14 cellular contexts compared by ENCODE assay signal in the genomic region with DNA sequence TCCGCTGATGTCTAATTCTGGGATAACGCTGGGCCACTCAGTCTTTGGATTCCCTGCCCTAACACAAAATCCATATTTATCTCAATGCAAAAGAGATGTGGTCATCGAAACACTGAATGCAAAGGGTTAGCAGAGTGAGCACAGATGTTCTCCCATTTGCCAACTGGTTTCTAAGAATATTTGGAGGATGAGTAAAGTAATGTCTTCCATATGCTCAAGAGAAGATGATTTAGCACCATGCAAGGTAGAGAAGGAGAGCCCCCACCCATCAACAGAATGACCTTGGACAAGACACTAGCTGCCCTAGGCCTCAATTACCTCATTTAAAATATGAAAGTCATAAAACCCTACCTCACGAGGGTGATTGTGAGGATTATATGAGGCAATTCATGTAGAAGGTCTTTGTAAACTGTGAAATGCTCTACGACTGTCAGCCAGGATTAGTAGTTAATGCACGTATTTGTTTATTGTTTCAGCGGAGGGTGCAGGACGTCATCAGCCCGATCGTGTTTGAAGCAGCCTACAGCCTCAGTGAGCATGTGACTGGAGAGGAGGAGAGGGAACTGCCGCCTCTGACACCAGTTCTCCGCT.
DNase-seq lines count a peak whose midpoint lies in the region; ATAC-seq and TF ChIP-seq lines count a peak whose summit lies in the region.
"Had no signal": no experiment of that assay in that cellular context is flagged by ENCODE, and none has a peak within 500 bp of the region (broad histone marks: within the 10 kb centered on the region; RNA-seq: fewer than 3 reads in every experiment).

No MANE protein-coding gene starts in this region.

- DNase-seq in D341Med (ENCODE audit: low spot score) (peak; percentile 52), RPMI7951 (ENCODE audit: low read depth) (peak; percentile 69), foreskin melanocyte (peak; percentile 86), retinal pigment epithelial cell (ENCODE audit: low read depth) (peak; percentile 41), GM20000 (ENCODE audit: low spot score) (no peak), chondrocyte (ENCODE audit: low spot score) (no peak)
- DNase-seq: activated CD4-positive, alpha-beta T cell treated with anti-CD3 and anti-CD28 coated beads, Interleukin-2, amount 10 ng/mL, durations not matched to agents 7 days and 5 days; activated naive CD4-positive, alpha-beta T cell treated with anti-CD3 and anti-CD28 coated beads, Interleukin-2, amount 10 ng/mL, durations not matched to agents 7 days and 5 days; NCI-H774; stimulated activated CD4-positive, alpha-beta T cell treated with anti-CD3 and anti-CD28 coated beads, Interleukin-4, amount 100 ng/mL, for 24 hours had no signal

- no peak overlapping the region for H3K4me3 ChIP-seq in retinal pigment epithelial cell (ENCODE audit: low read length)
- H3K4me3 ChIP-seq: GM23338 had no signal

- TF ChIP-seq CTCF in retinal pigment epithelial cell (conservative IDR thresholded peaks at IDR 0.05; ENCODE audit: low read depth, low read length) (no peak), GM20000 (IDR thresholded peaks at IDR 0.05; ENCODE audit: extremely low read depth, missing control alignments) (no peak), chondrocyte (IDR thresholded peaks at IDR 0.05) (no peak)

- ATAC-seq in HG02938 (IDR thresholded peaks at IDR 0.05; ENCODE audit: unreplicated experiment), result no peak
- no peak for ATAC-seq in HG03108 (IDR thresholded peaks at IDR 0.05; ENCODE audit: unreplicated experiment)
- ATAC-seq: GM23338 had no signal

- H3K36me3 Mint-ChIP-seq in chondrocyte (ENCODE audit: low read depth), result peaks cover 2% of the 10 kb centered on the region
- H3K36me3 Mint-ChIP-seq: activated naive CD4-positive, alpha-beta T cell treated with anti-CD3 and anti-CD28 coated beads, Interleukin-2, amount 10 ng/mL, durations not matched to agents 7 days and 5 days had no signal

- no peak overlapping the region for H3K27ac Mint-ChIP-seq in chondrocyte (ENCODE audit: unreplicated experiment)
- H3K27ac Mint-ChIP-seq: activated CD4-positive, alpha-beta T cell treated with anti-CD3 and anti-CD28 coated beads, Interleukin-2, amount 10 ng/mL, durations not matched to agents 7 days and 5 days; activated naive CD4-positive, alpha-beta T cell treated with anti-CD3 and anti-CD28 coated beads, Interleukin-2, amount 10 ng/mL, durations not matched to agents 7 days and 5 days had no signal

- peaks cover 3% of the 10 kb centered on the region for H3K9me3 Mint-ChIP-seq in chondrocyte (ENCODE audit: low read depth)
- H3K9me3 Mint-ChIP-seq: activated CD4-positive, alpha-beta T cell treated with anti-CD3 and anti-CD28 coated beads, Interleukin-2, amount 10 ng/mL, durations not matched to agents 7 days and 5 days; activated naive CD4-positive, alpha-beta T cell treated with anti-CD3 and anti-CD28 coated beads, Interleukin-2, amount 10 ng/mL, durations not matched to agents 7 days and 5 days; GM23338 had no signal

- H3K4me1 Mint-ChIP-seq in chondrocyte (ENCODE audit: low read depth), result peaks cover 17% of the 10 kb centered on the region
- H3K4me1 Mint-ChIP-seq: activated CD4-positive, alpha-beta T cell treated with anti-CD3 and anti-CD28 coated beads, Interleukin-2, amount 10 ng/mL, durations not matched to agents 7 days and 5 days; activated naive CD4-positive, alpha-beta T cell treated with anti-CD3 and anti-CD28 coated beads, Interleukin-2, amount 10 ng/mL, durations not matched to agents 7 days and 5 days had no signal

- peaks cover 34% of the 10 kb centered on the region for H3K27me3 Mint-ChIP-seq in chondrocyte (ENCODE audit: low read depth)

- H3K4me3 Mint-ChIP-seq in chondrocyte (ENCODE audit: unreplicated experiment), result no peak overlapping the region
- H3K4me3 Mint-ChIP-seq: activated CD4-positive, alpha-beta T cell treated with anti-CD3 and anti-CD28 coated beads, Interleukin-2, amount 10 ng/mL, durations not matched to agents 7 days and 5 days; activated naive CD4-positive, alpha-beta T cell treated with anti-CD3 and anti-CD28 coated beads, Interleukin-2, amount 10 ng/mL, durations not matched to agents 7 days and 5 days; dendritic cell treated with granulocyte-macrophage colony-stimulating factor and Interleukin-4, amounts not matched to agents 40 ng/mL and 50 ng/mL, for 4 days; GM23338 had no signal

Comparison
In these comparisons a context has a peak if more than half of its experiments do, and no peak if none do; other contexts are left out.
1. DNase-seq: peak in D341Med (single experiment), RPMI7951 (single experiment), foreskin melanocyte (single experiment) and retinal pigment epithelial cell (single experiment); none in GM20000 (single experiment) and chondrocyte (single experiment).